In the genomic region with DNA sequence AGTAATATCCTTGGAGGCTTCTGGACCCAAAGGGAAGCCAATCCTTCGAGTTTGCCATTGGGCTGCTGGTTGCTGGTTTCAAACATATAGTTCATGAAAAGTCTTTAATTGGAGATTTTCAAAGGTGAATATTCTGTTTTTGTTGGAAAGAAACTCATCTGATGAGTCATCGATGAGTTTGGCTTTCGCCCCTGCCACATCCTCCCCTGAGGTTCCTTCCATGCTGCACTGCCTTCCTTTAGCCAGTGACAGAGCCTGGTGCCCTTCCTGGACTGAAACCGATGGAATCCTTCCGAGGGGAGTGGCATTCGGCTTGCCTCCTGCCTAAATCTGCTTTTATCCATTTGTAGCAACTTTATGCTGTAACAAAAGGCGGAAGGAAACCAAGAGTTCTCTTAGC, we compare ENCODE assay signal across 20 cellular contexts.
DNase-seq lines count a peak whose midpoint lies in the region; ATAC-seq and TF ChIP-seq lines count a peak whose summit lies in the region.
"Had no signal": no experiment of that assay in that cellular context is flagged by ENCODE, and none has a peak within 500 bp of the region (broad histone marks: within the 10 kb centered on the region; RNA-seq: fewer than 3 reads in every experiment).

No MANE protein-coding gene starts in this region.

- no peak overlapping the region for H2BK15ac ChIP-seq in H9 (ENCODE audit: low read depth, low read length)

- H3K27me3 Mint-ChIP-seq in H9 (ENCODE audit: low read depth) (peaks cover 1% of the 10 kb centered on the region), Caco-2 (ENCODE audit: insufficient read depth, unreplicated experiment) (no peaks in the 10 kb centered on the region)
- H3K27me3 Mint-ChIP-seq: stimulated activated naive B cell treated with anti-CD40 and anti-IgM and Interleukin-4, amounts not matched to agents 10 μg/mL and 1 μg/mL and 100 μg/mL, for 72 hours had no signal

- no peak for TF ChIP-seq RAD21 in SK-N-SH (IDR thresholded peaks at IDR 0.05; ENCODE audit: low read length)

- no peaks in the 10 kb centered on the region for H3K79me1 ChIP-seq in H9 (ENCODE audit: insufficient read depth, low read depth, low read length, poor library complexity, severe bottlenecking)

- no peak overlapping the region for H3K4me3 ChIP-seq in SK-N-SH (ENCODE audit: low read depth in 2 of 2, low read length in 1 of 2)
- no peak overlapping the region for H3K4me3 ChIP-seq in fibroblast of lung (replicated peaks in 1 of 4; ENCODE audit: control extremely low read depth in 1 of 4, insufficient read depth in 1 of 4, low read depth in 3 of 4, low read length in 4 of 4)
- no peak overlapping the region for H3K4me3 ChIP-seq in Caco-2 (ENCODE audit: low read depth, low read length)
- H3K4me3 ChIP-seq: skin epidermis, upper lobe of left lung had no signal

- no peak overlapping the region for H2BK20ac ChIP-seq in H9 (ENCODE audit: low read depth, low read length, poor library complexity, severe bottlenecking)

- no peak overlapping the region for H3K56ac ChIP-seq in H9 (ENCODE audit: insufficient read length, low read depth, low read length)

- H2BK12ac ChIP-seq in H9 (ENCODE audit: insufficient read length, low read depth, low read length): no peak overlapping the region

- H3F3A ChIP-seq in SK-N-SH (replicated peaks; ENCODE audit: insufficient read depth): peaks cover 4% of the 10 kb centered on the region

- H2AK5ac ChIP-seq in H9 (ENCODE audit: insufficient read length, low read length): no peak overlapping the region

- H3K9ac ChIP-seq in H9 (ENCODE audit: extremely low read depth, insufficient read length, low read length) (no peak overlapping the region), SK-N-SH (no peak overlapping the region), fibroblast of lung (ENCODE audit: insufficient read depth, low read length) (no peak overlapping the region)

- no peak overlapping the region for H2AFZ ChIP-seq in H9 (ENCODE audit: low read length)
- H2AFZ ChIP-seq in SK-N-SH (ENCODE audit: low read depth): no peak overlapping the region
- H2AFZ ChIP-seq in fibroblast of lung (ENCODE audit: low read length): no peak overlapping the region

- no peak overlapping the region for H2BK5ac ChIP-seq in H9 (ENCODE audit: insufficient read length, low read length)

- no CpG with 5 or more reads among the region's 7 CpGs for WGBS in H9 (ENCODE audit: extremely low coverage, insufficient read length, low lambda C conversion rate)
- 63% methylated on average over 7 of the region's 7 CpGs for WGBS in SK-N-SH (ENCODE audit: low lambda C conversion rate)

- no TSS peak for BruUV-seq in Caco-2 (replicated peaks; lab: Mats Ljungman, UMichigan)

- H3K36me3 Mint-ChIP-seq in H9 (ENCODE audit: insufficient read depth in 1 of 3, low read depth in 3 of 3) (no peaks in the 10 kb centered on the region; a peak in 1 of 7 replicates), Caco-2 (ENCODE audit: insufficient read depth, unreplicated experiment) (no peaks in the 10 kb centered on the region)
- H3K36me3 Mint-ChIP-seq: WTC11 had no signal

- H3K4me1 ChIP-seq in H9 (ENCODE audit: insufficient read depth, low read length) (no peaks in the 10 kb centered on the region), SK-N-SH (ENCODE audit: control insufficient read depth in 1 of 2, insufficient read depth in 2 of 2, low read depth in 1 of 2, low read length in 1 of 2) (peaks cover 6 to 7% of the 10 kb centered on the region in 2 experiments; a peak in 3 of 4 replicates), fibroblast of lung (ENCODE audit: control insufficient read depth, extremely low read depth, insufficient read depth, low read length) (peaks cover 3% of the 10 kb centered on the region), Caco-2 (no peaks in the 10 kb centered on the region)
- H3K4me1 ChIP-seq: upper lobe of left lung had no signal

- H3K79me2 ChIP-seq in H9 (ENCODE audit: insufficient read depth, low read length) (no peaks in the 10 kb centered on the region; the same call in 1 of the 2 replicates), SK-N-SH (ENCODE audit: insufficient read depth) (no peaks in the 10 kb centered on the region), fibroblast of lung (ENCODE audit: control insufficient read depth, insufficient read depth, low read length) (no peaks in the 10 kb centered on the region)

- no peak overlapping the region for H3K4me2 ChIP-seq in H9 (ENCODE audit: insufficient read depth, insufficient read length, low read length)
- peak overlapping the region; percentile 53 for H3K4me2 ChIP-seq in SK-N-SH
- H3K4me2 ChIP-seq in fibroblast of lung (ENCODE audit: extremely low read depth, insufficient read depth, low read length): no peak overlapping the region

- no peak overlapping the region for H3K14ac ChIP-seq in H9 (ENCODE audit: insufficient read depth, low read length)

- intact Hi-C loops in Caco-2 (cut with micrococcal nuclease; ENCODE audit: unreplicated experiment): loop anchor here (10.0 kb wide), 1 partner anchor 300 kb away; no protein-coding TSS in a partner anchor

- no peak overlapping the region for H4K5ac ChIP-seq in H9 (ENCODE audit: insufficient read length, low read depth, low read length)

- no peaks in the 10 kb centered on the region for H3K23me2 ChIP-seq in H9 (ENCODE audit: insufficient read length, low read depth, low read length, poor library complexity, severe bottlenecking)

- H3K18ac ChIP-seq in H9 (ENCODE audit: insufficient read length, low read depth, low read length): no peak overlapping the region

- H4K20me1 ChIP-seq in H9 (ENCODE audit: control insufficient read depth, insufficient read depth, insufficient read length) (no peaks in the 10 kb centered on the region), SK-N-SH (ENCODE audit: insufficient read depth) (no peaks in the 10 kb centered on the region), fibroblast of lung (ENCODE audit: control insufficient read depth, extremely low read depth, insufficient read depth, low read length) (no peaks in the 10 kb centered on the region)

- H3K36me3 ChIP-seq in SK-N-SH (replicated peaks in 1 of 2; ENCODE audit: control insufficient read depth in 1 of 2, insufficient read depth in 2 of 2, low read length in 1 of 2) (peaks cover 0 to 68% of the 10 kb centered on the region in 2 experiments), fibroblast of lung (ENCODE audit: control insufficient read depth, insufficient read depth, low read length) (no peaks in the 10 kb centered on the region), Caco-2 (ENCODE audit: control insufficient read depth, insufficient read depth, low read length) (no peaks in the 10 kb centered on the region)
- H3K36me3 ChIP-seq: upper lobe of left lung had no signal

- no peak overlapping the region for H3K4me3 Mint-ChIP-seq in H9
- H3K4me3 Mint-ChIP-seq in Caco-2 (ENCODE audit: unreplicated experiment): no peak overlapping the region
- H3K4me3 Mint-ChIP-seq: stimulated activated naive B cell treated with anti-CD40 and anti-IgM and Interleukin-4, amounts not matched to agents 10 μg/mL and 1 μg/mL and 100 μg/mL, for 72 hours; WTC11 had no signal

- H3K9me3 ChIP-seq in H9 (ENCODE audit: control insufficient read depth, low read depth, low read length) (no peaks in the 10 kb centered on the region), SK-N-SH (no peaks in the 10 kb centered on the region), fibroblast of lung (ENCODE audit: control insufficient read depth, insufficient read depth, low read depth, low read length) (no peaks in the 10 kb centered on the region), Caco-2 (no peaks in the 10 kb centered on the region)
- H3K9me3 ChIP-seq: upper lobe of left lung had no signal

- CTCF ChIA-PET in SK-N-SH (lab: Yijun Ruan, JAX): no interaction called here
- CTCF ChIA-PET in Caco-2 (lab: Charles Lee): no interaction called here

- no peaks in the 10 kb centered on the region for H3K9me2 ChIP-seq in SK-N-SH

- H2BK120ac ChIP-seq in H9 (ENCODE audit: low read depth, low read length, poor library complexity, severe bottlenecking): no peak overlapping the region

- H3K4me1 Mint-ChIP-seq in H9: peaks cover 9% of the 10 kb centered on the region in 2 experiments
- no peaks in the 10 kb centered on the region for H3K4me1 Mint-ChIP-seq in Caco-2 (ENCODE audit: low read depth, unreplicated experiment)

- no peak for TF ChIP-seq EP300 in SK-N-SH (IDR thresholded peaks at IDR 0.05; ENCODE audit: borderline replicate concordance in 1 of 2, low read depth in 1 of 2, low read length in 1 of 2)

- no peak overlapping the region for H3K23ac ChIP-seq in H9 (ENCODE audit: insufficient read length, low read depth, low read length)

- no peaks in the 10 kb centered on the region for H3K27me3 ChIP-seq in H9 (ENCODE audit: insufficient read depth, low read length)
- no peaks in the 10 kb centered on the region for H3K27me3 ChIP-seq in SK-N-SH (ENCODE audit: insufficient read depth)
- H3K27me3 ChIP-seq in fibroblast of lung (ENCODE audit: control insufficient read depth, insufficient read depth, low read length): no peaks in the 10 kb centered on the region
- no peaks in the 10 kb centered on the region for H3K27me3 ChIP-seq in Caco-2 (replicated peaks; ENCODE audit: control insufficient read depth, insufficient read depth, low read length)
- H3K27me3 ChIP-seq: upper lobe of left lung had no signal

- no peak overlapping the region for H3K4ac ChIP-seq in H9 (ENCODE audit: low read depth, low read length)

- no peak for TF ChIP-seq CTCF in H9 (conservative IDR thresholded peaks at IDR 0.05)
- TF ChIP-seq CTCF in SK-N-SH (IDR thresholded peaks at IDR 0.05): no peak
- no peak for TF ChIP-seq CTCF in fibroblast of lung (conservative IDR thresholded peaks at IDR 0.05 in 1 of 2, IDR thresholded peaks at IDR 0.05 in 1 of 2; ENCODE audit: low read depth in 1 of 2, low read length in 2 of 2)
- no peak for TF ChIP-seq CTCF in Caco-2 (IDR thresholded peaks at IDR 0.05; ENCODE audit: insufficient read depth in 1 of 2, low read depth in 1 of 2, low read length in 1 of 2, severe bottlenecking in 1 of 2, unreplicated experiment in 1 of 2)

- no peak overlapping the region for H4K91ac ChIP-seq in H9 (ENCODE audit: insufficient read length, low read depth, low read length)

- H3K27ac Mint-ChIP-seq in H9 (no peak overlapping the region; a peak in 1 of 7 replicates), Caco-2 (ENCODE audit: unreplicated experiment) (no peak overlapping the region)
- H3K27ac Mint-ChIP-seq: activated T-helper 2 cell treated with anti-CD3 and anti-CD28 coated beads, Interferon-gamma antibody, Interleukin-2, Interleukin-4, amounts not matched to agents 10 μg/mL and 5 μg/mL and 100 μg/mL, durations not matched to agents 14 hours and 24 hours and 36 hours; stimulated activated naive B cell treated with anti-CD40 and anti-IgM and Interleukin-4, amounts not matched to agents 10 μg/mL and 1 μg/mL and 100 μg/mL, for 72 hours; WTC11 had no signal

- POLR2A ChIA-PET in SK-N-SH (lab: Yijun Ruan, JAX) (no interaction called here), Caco-2 (lab: Charles Lee) (no interaction called here)

- no peaks in the 10 kb centered on the region for H3K9me3 Mint-ChIP-seq in H9
- H3K9me3 Mint-ChIP-seq in Caco-2 (ENCODE audit: unreplicated experiment): no peaks in the 10 kb centered on the region
- H3K9me3 Mint-ChIP-seq: activated T-helper 2 cell treated with anti-CD3 and anti-CD28 coated beads, Interferon-gamma antibody, Interleukin-2, Interleukin-4, amounts not matched to agents 10 μg/mL and 5 μg/mL and 100 μg/mL, durations not matched to agents 14 hours and 24 hours and 36 hours; stimulated activated naive B cell treated with anti-CD40 and anti-IgM and Interleukin-4, amounts not matched to agents 10 μg/mL and 1 μg/mL and 100 μg/mL, for 72 hours; WTC11 had no signal

- ATAC-seq in GM19467 (IDR thresholded peaks at IDR 0.05; ENCODE audit: unreplicated experiment): no peak
- ATAC-seq in HG02610 (IDR thresholded peaks at IDR 0.05; ENCODE audit: unreplicated experiment): no peak
- ATAC-seq: stimulated activated naive B cell treated with anti-CD40 and anti-IgM and Interleukin-4, amounts not matched to agents 10 μg/mL and 1 μg/mL and 100 μg/mL, for 72 hours; WTC11 had no signal

- H3K27ac ChIP-seq in H9 (ENCODE audit: insufficient read length, low read depth, low read length): no peak overlapping the region
- H3K27ac ChIP-seq in SK-N-SH (ENCODE audit: low read depth in 2 of 2, low read length in 1 of 2): peak overlapping the region in 1 of 2 experiments; percentile 32; a peak in 2 of 4 replicates
- no peak overlapping the region for H3K27ac ChIP-seq in fibroblast of lung (ENCODE audit: insufficient read depth, low read length)
- H3K27ac ChIP-seq: skin epidermis, upper lobe of left lung had no signal

- no peak overlapping the region for H3T11ph ChIP-seq in H9 (ENCODE audit: low read length)

- DNase-seq in A172 (ENCODE audit: low spot score): peak; percentile 85
- DNase-seq in H9: peak; percentile 6
- DNase-seq in SK-N-SH: no peak
- DNase-seq in fibroblast of lung (ENCODE audit: low read depth in 2 of 2): peak; percentile 41 to 80
- DNase-seq in HuH-7 (ENCODE audit: low spot score): no peak
- no peak for DNase-seq in Caco-2
- DNase-seq: amniotic stem cell; GF-D8; hippocampal formation; left cardiac atrium; NCI-H1694 treated with DMSO at 0.1 percent for 48 hours; NCI-H526; OCI-M1; stimulated activated naive B cell treated with anti-CD40 and anti-IgM and Interleukin-4, amounts not matched to agents 10 μg/mL and 1 μg/mL and 100 μg/mL, for 72 hours; upper lobe of left lung had no signal

- no peak overlapping the region for H4K8ac ChIP-seq in H9 (replicated peaks; ENCODE audit: insufficient read length, low read depth, low read length)

Comparison
In these comparisons a context has a peak if more than half of its experiments do, and no peak if none do; other contexts are left out.
1. DNase-seq: peak in A172 (single experiment), H9 (single experiment) and fibroblast of lung (2 of 2); none in SK-N-SH (single experiment), HuH-7 (single experiment) and Caco-2 (0 of 2).